ENCODE assay signal across 8 cellular contexts in genomic region chr17:57577751-57578607, GRCh38.
DNase-seq lines count a peak whose midpoint lies in the region; ATAC-seq and TF ChIP-seq lines count a peak whose summit lies in the region.

No MANE protein-coding gene starts in this region.

- peak overlapping the region; percentile 73 for H3K27ac ChIP-seq in endodermal cell (ENCODE audit: low read depth, low read length)

- DNase-seq in EH (ENCODE audit: low read depth) (peak; percentile 55), NCI-H2227 treated with DMSO at 0.1 percent for 48 hours (lab: John Stamatoyannopoulos, UW) (peak; percentile 98), endodermal cell (peak; percentile 79), non-pigmented ciliary epithelial cell (ENCODE audit: low read depth) (peak; percentile 32), left colon (no peak), GM19238 (ENCODE audit: insufficient read length, low spot score) (no peak)
- DNase-seq in activated T-helper 1 cell treated with anti-CD3 and anti-CD28 coated beads, Interleukin-12 subunit alpha, Interleukin-12 subunit beta, Interleukin-2, Interleukin-4 antibody, amounts not matched to agents 30 ng/mL and 10 ng/mL and 1 ng/mL, durations not matched to agents 14 hours and 24 hours and 36 hours (ENCODE audit: low spot score): no peak
- DNase-seq in activated T-cell treated with anti-CD3 and anti-CD28 coated beads, Interleukin-2, amount 50 U/mL, for 48 hours: no peak

- H3K27me3 Mint-ChIP-seq in endodermal cell (ENCODE audit: insufficient read depth): no peaks in the 10 kb centered on the region
- peaks cover 1% of the 10 kb centered on the region for H3K27me3 Mint-ChIP-seq in activated T-helper 1 cell treated with anti-CD3 and anti-CD28 coated beads, Interleukin-12 subunit alpha, Interleukin-12 subunit beta, Interleukin-2, Interleukin-4 antibody, amounts not matched to agents 30 ng/mL and 10 ng/mL and 1 ng/mL, durations not matched to agents 14 hours and 24 hours and 36 hours (ENCODE audit: insufficient read depth)

- H3K4me3 ChIP-seq in endodermal cell (ENCODE audit: low read length): peak overlapping the region; percentile 54

- no peak for ATAC-seq in left colon

- H3K4me1 Mint-ChIP-seq in endodermal cell: peaks cover 44% of the 10 kb centered on the region
- no peaks in the 10 kb centered on the region for H3K4me1 Mint-ChIP-seq in activated T-helper 1 cell treated with anti-CD3 and anti-CD28 coated beads, Interleukin-12 subunit alpha, Interleukin-12 subunit beta, Interleukin-2, Interleukin-4 antibody, amounts not matched to agents 30 ng/mL and 10 ng/mL and 1 ng/mL, durations not matched to agents 14 hours and 24 hours and 36 hours (ENCODE audit: low read depth)

- no peaks in the 10 kb centered on the region for H3K9me3 ChIP-seq in endodermal cell (ENCODE audit: control insufficient read depth, low read length)

- H3K4me1 ChIP-seq in endodermal cell (ENCODE audit: control insufficient read depth, insufficient read depth, low read length): peaks cover 10% of the 10 kb centered on the region

- no peak for TF ChIP-seq CTCF in endodermal cell (conservative IDR thresholded peaks at IDR 0.05)

- peak overlapping the region; percentile 33 for H3K4me3 Mint-ChIP-seq in endodermal cell
- H3K4me3 Mint-ChIP-seq in activated T-helper 1 cell treated with anti-CD3 and anti-CD28 coated beads, Interleukin-12 subunit alpha, Interleukin-12 subunit beta, Interleukin-2, Interleukin-4 antibody, amounts not matched to agents 30 ng/mL and 10 ng/mL and 1 ng/mL, durations not matched to agents 14 hours and 24 hours and 36 hours: no peak overlapping the region

- H3K36me3 Mint-ChIP-seq in endodermal cell (ENCODE audit: low read depth): no peaks in the 10 kb centered on the region
- no peaks in the 10 kb centered on the region for H3K36me3 Mint-ChIP-seq in activated T-helper 1 cell treated with anti-CD3 and anti-CD28 coated beads, Interleukin-12 subunit alpha, Interleukin-12 subunit beta, Interleukin-2, Interleukin-4 antibody, amounts not matched to agents 30 ng/mL and 10 ng/mL and 1 ng/mL, durations not matched to agents 14 hours and 24 hours and 36 hours (ENCODE audit: low read depth)

- WGBS in endodermal cell (ENCODE audit: insufficient coverage in 1 of 2, insufficient read length in 1 of 2), 2 experiments: 23 to 47% methylated on average over 6 to 17 of the region's 17 CpGs

- no peaks in the 10 kb centered on the region for H3K36me3 ChIP-seq in endodermal cell (ENCODE audit: control insufficient read depth, insufficient read depth, low read length)

- H3K27ac Mint-ChIP-seq in endodermal cell: peak overlapping the region; percentile 63
- H3K27ac Mint-ChIP-seq in activated T-helper 1 cell treated with anti-CD3 and anti-CD28 coated beads, Interleukin-12 subunit alpha, Interleukin-12 subunit beta, Interleukin-2, Interleukin-4 antibody, amounts not matched to agents 30 ng/mL and 10 ng/mL and 1 ng/mL, durations not matched to agents 14 hours and 24 hours and 36 hours: no peak overlapping the region

- intact Hi-C loops in activated T-helper 1 cell treated with anti-CD3 and anti-CD28 coated beads, Interleukin-12 subunit alpha, Interleukin-12 subunit beta, Interleukin-2, Interleukin-4 antibody, amounts not matched to agents 30 ng/mL and 10 ng/mL and 1 ng/mL, durations not matched to agents 14 hours and 24 hours and 36 hours (cut with micrococcal nuclease): no loop called here
- intact Hi-C loops in left colon (cut with DNase I, micrococcal nuclease): no loop called here

- no peaks in the 10 kb centered on the region for H3K27me3 ChIP-seq in endodermal cell (ENCODE audit: control insufficient read depth, insufficient read depth, low read length, poor library complexity, severe bottlenecking)

- no peak overlapping the region for H3K9ac ChIP-seq in endodermal cell (ENCODE audit: extremely low read depth, low read length, poor library complexity, severe bottlenecking)

- no peaks in the 10 kb centered on the region for H3K9me3 Mint-ChIP-seq in endodermal cell
- H3K9me3 Mint-ChIP-seq in activated T-helper 1 cell treated with anti-CD3 and anti-CD28 coated beads, Interleukin-12 subunit alpha, Interleukin-12 subunit beta, Interleukin-2, Interleukin-4 antibody, amounts not matched to agents 30 ng/mL and 10 ng/mL and 1 ng/mL, durations not matched to agents 14 hours and 24 hours and 36 hours: no peaks in the 10 kb centered on the region

Comparison
In these comparisons a context has a peak if more than half of its experiments do, and no peak if none do; other contexts are left out.
1. DNase-seq: peak in EH (single experiment), NCI-H2227 treated with DMSO at 0.1 percent for 48 hours (single experiment), endodermal cell (single experiment) and non-pigmented ciliary epithelial cell (single experiment); none in activated T-helper 1 cell treated with anti-CD3 and anti-CD28 coated beads, Interleukin-12 subunit alpha, Interleukin-12 subunit beta, Interleukin-2, Interleukin-4 antibody, amounts not matched to agents 30 ng/mL and 10 ng/mL and 1 ng/mL, durations not matched to agents 14 hours and 24 hours and 36 hours (single experiment), left colon (0 of 2), GM19238 (single experiment) and activated T-cell treated with anti-CD3 and anti-CD28 coated beads, Interleukin-2, amount 50 U/mL, for 48 hours (0 of 2).